In the genomic region with DNA sequence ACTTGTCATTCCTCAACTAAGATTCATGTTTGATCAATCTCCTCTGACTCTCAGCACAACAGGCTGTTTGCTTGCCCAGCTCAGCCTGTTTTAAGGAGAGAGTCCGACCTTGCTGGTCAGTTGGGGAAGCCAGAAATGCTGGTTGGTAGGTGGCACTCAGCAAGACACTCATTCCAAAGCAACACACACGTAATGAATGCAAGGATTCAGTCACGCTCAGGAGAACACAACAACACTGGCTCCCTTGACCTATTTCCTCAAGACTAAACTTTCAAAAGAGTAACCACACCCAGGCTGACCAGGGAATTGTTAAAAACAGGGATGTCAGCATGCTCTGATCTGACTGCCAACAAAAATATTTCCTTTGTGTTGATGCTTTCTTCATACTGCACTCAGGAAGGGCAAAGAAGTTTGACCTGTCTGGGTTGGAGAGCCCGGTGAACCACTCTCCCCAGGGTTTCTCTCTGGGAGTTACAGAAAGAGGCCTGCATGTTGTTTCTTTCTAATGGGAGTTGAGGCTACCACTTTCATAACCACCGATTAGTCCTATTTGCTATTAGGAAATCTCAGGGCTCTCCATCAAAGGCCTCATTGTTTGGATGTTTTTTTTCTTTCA, we compare ENCODE assay signal across 9 cellular contexts. TPM values are rescaled to one million over a fixed set of nuclear protein-coding genes. Genes with fewer than 3 reads are reported as not detected.
DNase-seq lines count a peak whose midpoint lies in the region; ATAC-seq and TF ChIP-seq lines count a peak whose summit lies in the region.
"Had no signal": no experiment of that assay in that cellular context is flagged by ENCODE, and none has a peak within 500 bp of the region (broad histone marks: within the 10 kb centered on the region; RNA-seq: fewer than 3 reads in every experiment).

No MANE protein-coding gene starts in this region.

- ATAC-seq in lung (ENCODE audit: insufficient read depth, low FRiP score): peak; percentile 62
- peak; percentile 79 for ATAC-seq in upper lobe of right lung
- ATAC-seq in HG03135 (IDR thresholded peaks at IDR 0.05; ENCODE audit: unreplicated experiment): no peak
- ATAC-seq in mucosa of descending colon: no peak

- H3K4me3 ChIP-seq in choroid plexus epithelial cell (ENCODE audit: low read depth, low read length): no peak overlapping the region
- H3K4me3 ChIP-seq in lung: no peak overlapping the region
- H3K4me3 ChIP-seq in upper lobe of right lung: no peak overlapping the region
- H3K4me3 ChIP-seq in Peyer's patch: no peak overlapping the region
- no peak overlapping the region for H3K4me3 ChIP-seq in mucosa of descending colon
- H3K4me3 ChIP-seq: ovary had no signal

- DNase-seq in LoVo (ENCODE audit: low spot score): peak; percentile 52
- DNase-seq in choroid plexus epithelial cell (ENCODE audit: low read depth): peak; percentile 94
- peak; percentile 36 for DNase-seq in lung (ENCODE audit: low spot score)
- no peak for DNase-seq in upper lobe of right lung
- no peak for DNase-seq in Peyer's patch
- no peak for DNase-seq in mucosa of descending colon
- DNase-seq: activated CD4-positive, alpha-beta T cell treated with anti-CD3 and anti-CD28 coated beads, Interleukin-2, amount 50 U/mL, for 4 hours had no signal

- TF ChIP-seq POLR2A in Peyer's patch (IDR thresholded peaks at IDR 0.05): no peak

- H3K9me3 ChIP-seq in lung (ENCODE audit: control insufficient read depth in 2 of 2, insufficient read depth in 1 of 2, low read length in 1 of 2): no peaks in the 10 kb centered on the region
- H3K9me3 ChIP-seq in upper lobe of right lung: no peaks in the 10 kb centered on the region
- H3K9me3 ChIP-seq in Peyer's patch: no peaks in the 10 kb centered on the region
- no peaks in the 10 kb centered on the region for H3K9me3 ChIP-seq in mucosa of descending colon
- H3K9me3 ChIP-seq: ovary had no signal

- 41 to 72% methylated on average over 5 of the region's 5 CpGs for WGBS in lung, 2 donors

- no peak overlapping the region for H3K27ac ChIP-seq in lung (ENCODE audit: low read depth in 1 of 2, low read length in 1 of 2)
- peak overlapping the region; percentile 17 for H3K27ac ChIP-seq in upper lobe of right lung
- H3K27ac ChIP-seq in Peyer's patch: no peak overlapping the region
- H3K27ac ChIP-seq: ovary had no signal

- no peaks in the 10 kb centered on the region for H3K36me3 ChIP-seq in lung (ENCODE audit: control insufficient read depth in 2 of 2, insufficient read depth in 2 of 2, low read length in 2 of 2)
- no peaks in the 10 kb centered on the region for H3K36me3 ChIP-seq in upper lobe of right lung
- no peaks in the 10 kb centered on the region for H3K36me3 ChIP-seq in Peyer's patch
- H3K36me3 ChIP-seq in mucosa of descending colon (ENCODE audit: low read depth): no peaks in the 10 kb centered on the region
- H3K36me3 ChIP-seq: ovary had no signal

- no peak for TF ChIP-seq CTCF in choroid plexus epithelial cell (conservative IDR thresholded peaks at IDR 0.05; ENCODE audit: low read depth, low read length)
- TF ChIP-seq CTCF in lung (IDR thresholded peaks at IDR 0.05; ENCODE audit: control extremely low read depth, extremely low read depth): no peak
- no peak for TF ChIP-seq CTCF in upper lobe of right lung (IDR thresholded peaks at IDR 0.05)
- no peak for TF ChIP-seq CTCF in Peyer's patch (IDR thresholded peaks at IDR 0.05)
- no peak for TF ChIP-seq CTCF in mucosa of descending colon (IDR thresholded peaks at IDR 0.05)

- no peaks in the 10 kb centered on the region for H3K27me3 ChIP-seq in lung (ENCODE audit: control insufficient read depth, insufficient read depth)
- H3K27me3 ChIP-seq in upper lobe of right lung: no peaks in the 10 kb centered on the region
- no peaks in the 10 kb centered on the region for H3K27me3 ChIP-seq in Peyer's patch
- H3K27me3 ChIP-seq: ovary had no signal

- intact Hi-C loops in upper lobe of right lung (cut with DNase I) (no loop called here), mucosa of descending colon (cut with DNase I, micrococcal nuclease) (no loop called here)

- no peaks in the 10 kb centered on the region for H3K4me1 ChIP-seq in lung (ENCODE audit: control insufficient read depth in 2 of 2, insufficient read depth in 2 of 2, low read length in 2 of 2)
- H3K4me1 ChIP-seq in upper lobe of right lung: no peaks in the 10 kb centered on the region
- H3K4me1 ChIP-seq in Peyer's patch: no peaks in the 10 kb centered on the region
- H3K4me1 ChIP-seq in mucosa of descending colon (ENCODE audit: low read depth): no peaks in the 10 kb centered on the region

RNA-seq across cellular contexts. Expression of a gene that starts 25.6 kb away (rescaled TPM):
- total RNA-seq in lung (10 to 100 TPM; 27.9 to 31.3 TPM), upper lobe of right lung (32.9 TPM), Peyer's patch (10 to 100 TPM; 47.0 to 69.6 (median 54.8) TPM), mucosa of descending colon (10 to 100 TPM; 46.5 to 74.2 (median 72.3) TPM)
- 10 to 100 TPM; 20.3 to 22.4 TPM for polyA plus RNA-seq in lung

Comparison
In these comparisons a context has a peak if more than half of its experiments do, and no peak if none do; other contexts are left out.
1. DNase-seq: peak in LoVo (single experiment), choroid plexus epithelial cell (single experiment) and lung (single experiment); none in upper lobe of right lung (single experiment), Peyer's patch (0 of 3) and mucosa of descending colon (0 of 3).
2. ATAC-seq: peak in lung (single experiment) and upper lobe of right lung (single experiment); none in HG03135 (single experiment) and mucosa of descending colon (single experiment).